Comparison of ENCODE assay signal across 1 cellular context in genomic region chr3:107521466-107522059, GRCh38.
A peak's percentile ranks its signal among the peaks of the same experiment; 100 is the strongest.
TF ChIP-seq lines count a peak whose summit lies in the region.

No MANE protein-coding gene starts in this region.

TF ChIP-seq in GM12878, 131 proteins besides CTCF, POLR2A, EP300 and RAD21:
- TF ChIP-seq PRDM15 (CRISPR knock-in tag; IDR thresholded peaks at IDR 0.05): no peak
- no peak for TF ChIP-seq POU2F2 (IDR thresholded peaks at IDR 0.05; ENCODE audit: borderline replicate concordance, low read depth, low read length)
- no peak for TF ChIP-seq SUPT20H (IDR thresholded peaks at IDR 0.05; ENCODE audit: borderline replicate concordance, control insufficient read depth, low read depth, low read length)
- no peak for TF ChIP-seq RBBP5 (conservative IDR thresholded peaks at IDR 0.05)
- TF ChIP-seq ZSCAN29 (IDR thresholded peaks at IDR 0.05): no peak
- no peak for TF ChIP-seq CEBPB (IDR thresholded peaks at IDR 0.05; ENCODE audit: borderline replicate concordance in 1 of 2, low read depth in 2 of 2, low read length in 2 of 2)
- 0 out of 2 replicates have a peak, but pooled peaks have one; percentile 18 for TF ChIP-seq ATF2 (IDR thresholded peaks at IDR 0.05; ENCODE audit: low read length)
- TF ChIP-seq, protein P1, sequence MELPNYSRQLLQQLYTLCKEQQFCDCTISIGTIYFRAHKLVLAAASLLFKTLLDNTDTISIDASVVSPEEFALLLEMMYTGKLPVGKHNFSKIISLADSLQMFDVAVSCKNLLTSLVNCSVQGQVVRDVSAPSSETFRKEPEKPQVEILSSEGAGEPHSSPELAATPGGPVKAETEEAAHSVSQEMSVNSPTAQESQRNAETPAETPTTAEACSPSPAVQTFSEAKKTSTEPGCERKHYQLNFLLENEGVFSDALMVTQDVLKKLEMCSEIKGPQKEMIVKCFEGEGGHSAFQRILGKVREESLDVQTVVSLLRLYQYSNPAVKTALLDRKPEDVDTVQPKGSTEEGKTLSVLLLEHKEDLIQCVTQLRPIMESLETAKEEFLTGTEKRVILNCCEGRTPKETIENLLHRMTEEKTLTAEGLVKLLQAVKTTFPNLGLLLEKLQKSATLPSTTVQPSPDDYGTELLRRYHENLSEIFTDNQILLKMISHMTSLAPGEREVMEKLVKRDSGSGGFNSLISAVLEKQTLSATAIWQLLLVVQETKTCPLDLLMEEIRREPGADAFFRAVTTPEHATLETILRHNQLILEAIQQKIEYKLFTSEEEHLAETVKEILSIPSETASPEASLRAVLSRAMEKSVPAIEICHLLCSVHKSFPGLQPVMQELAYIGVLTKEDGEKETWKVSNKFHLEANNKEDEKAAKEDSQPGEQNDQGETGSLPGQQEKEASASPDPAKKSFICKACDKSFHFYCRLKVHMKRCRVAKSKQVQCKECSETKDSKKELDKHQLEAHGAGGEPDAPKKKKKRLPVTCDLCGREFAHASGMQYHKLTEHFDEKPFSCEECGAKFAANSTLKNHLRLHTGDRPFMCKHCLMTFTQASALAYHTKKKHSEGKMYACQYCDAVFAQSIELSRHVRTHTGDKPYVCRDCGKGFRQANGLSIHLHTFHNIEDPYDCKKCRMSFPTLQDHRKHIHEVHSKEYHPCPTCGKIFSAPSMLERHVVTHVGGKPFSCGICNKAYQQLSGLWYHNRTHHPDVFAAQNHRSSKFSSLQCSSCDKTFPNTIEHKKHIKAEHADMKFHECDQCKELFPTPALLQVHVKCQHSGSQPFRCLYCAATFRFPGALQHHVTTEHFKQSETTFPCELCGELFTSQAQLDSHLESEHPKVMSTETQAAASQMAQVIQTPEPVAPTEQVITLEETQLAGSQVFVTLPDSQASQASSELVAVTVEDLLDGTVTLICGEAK (IDR thresholded peaks at IDR 0.05; ENCODE audit: borderline replicate concordance): peak; percentile 30; the same call in 1 of the 2 replicates
- TF ChIP-seq, protein P2, sequence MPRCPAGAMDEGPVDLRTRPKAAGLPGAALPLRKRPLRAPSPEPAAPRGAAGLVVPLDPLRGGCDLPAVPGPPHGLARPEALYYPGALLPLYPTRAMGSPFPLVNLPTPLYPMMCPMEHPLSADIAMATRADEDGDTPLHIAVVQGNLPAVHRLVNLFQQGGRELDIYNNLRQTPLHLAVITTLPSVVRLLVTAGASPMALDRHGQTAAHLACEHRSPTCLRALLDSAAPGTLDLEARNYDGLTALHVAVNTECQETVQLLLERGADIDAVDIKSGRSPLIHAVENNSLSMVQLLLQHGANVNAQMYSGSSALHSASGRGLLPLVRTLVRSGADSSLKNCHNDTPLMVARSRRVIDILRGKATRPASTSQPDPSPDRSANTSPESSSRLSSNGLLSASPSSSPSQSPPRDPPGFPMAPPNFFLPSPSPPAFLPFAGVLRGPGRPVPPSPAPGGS (IDR thresholded peaks at IDR 0.05; ENCODE audit: borderline replicate concordance, insufficient read depth, low read depth, low read length, poor library complexity, severe bottlenecking): no peak
- TF ChIP-seq ATF3 (IDR thresholded peaks at IDR 0.05; ENCODE audit: borderline replicate concordance, extremely low read depth, low read depth, low read length): no peak
- peak; percentile 86 for TF ChIP-seq SPI1 (IDR thresholded peaks at IDR 0.05; ENCODE audit: borderline replicate concordance, insufficient read depth, low read depth, low read length)
- no peak for TF ChIP-seq FOXK2 (IDR thresholded peaks at IDR 0.05)
- TF ChIP-seq TARDBP (IDR thresholded peaks at IDR 0.05; ENCODE audit: borderline replicate concordance): no peak
TF ChIP-seq in GM12878: peak in this region for 3.
